ENCODE assay signal across 31 cellular contexts in the genomic region with DNA sequence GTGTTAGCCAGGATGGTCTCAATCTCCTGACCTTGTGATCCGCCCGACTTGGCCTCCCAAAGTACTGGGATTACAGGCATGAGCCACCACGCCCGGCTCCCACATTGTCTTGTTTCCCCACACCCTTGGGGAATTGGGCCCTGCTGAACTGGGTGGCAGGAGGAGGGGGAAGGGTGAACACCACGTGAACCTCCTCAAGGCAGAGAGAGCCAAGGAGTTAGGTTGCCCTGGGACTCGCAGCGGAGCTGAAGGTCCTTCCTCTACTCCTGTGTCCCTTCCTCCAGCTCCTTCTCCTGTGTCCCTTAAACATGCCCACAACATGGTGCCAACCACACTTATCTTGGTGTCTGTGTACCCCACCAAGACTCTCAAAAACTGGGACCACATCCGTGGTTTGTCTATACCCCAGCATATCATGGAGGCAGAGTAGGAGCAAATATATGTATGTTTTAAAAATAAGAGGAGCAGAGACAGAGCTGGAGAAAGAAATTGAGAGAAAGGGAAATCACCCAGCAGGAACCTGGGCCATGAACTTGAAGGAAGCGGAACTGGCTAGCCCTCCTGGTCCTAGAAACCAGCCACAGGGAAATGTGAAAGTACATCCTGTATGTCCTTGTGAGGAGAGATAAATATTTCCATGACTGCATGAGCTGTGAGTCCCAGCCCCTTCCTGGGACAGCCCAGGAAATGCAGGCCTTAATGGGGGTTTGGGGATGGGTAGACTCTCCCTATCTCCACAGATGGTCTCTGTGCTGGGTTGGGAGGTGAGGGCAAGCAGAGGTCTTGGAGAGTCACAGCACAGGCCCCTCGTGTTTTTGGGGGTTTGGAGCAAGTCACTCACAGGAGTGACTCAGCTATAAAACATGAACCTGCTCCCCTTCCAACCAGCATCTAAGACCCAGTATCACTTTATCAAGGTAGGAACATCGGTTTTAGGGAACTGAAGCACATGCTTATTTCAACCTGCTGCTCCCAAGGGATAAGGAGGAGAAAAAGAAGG. TPM values are rescaled to one million over a fixed set of nuclear protein-coding genes. Genes with fewer than 3 reads are reported as not detected.
A peak's percentile ranks its signal among the peaks of the same experiment; 100 is the strongest.
DNase-seq lines count a peak whose midpoint lies in the region; ATAC-seq, FAIRE-seq and TF ChIP-seq lines count a peak whose summit lies in the region.
"Had no signal": no experiment of that assay in that cellular context is flagged by ENCODE, and none has a peak within 500 bp of the region (broad histone marks: within the 10 kb centered on the region; RNA-seq: fewer than 3 reads in every experiment).

No MANE protein-coding gene starts in this region.

- TF ChIP-seq CTCF in Loucy (conservative IDR thresholded peaks at IDR 0.05; ENCODE audit: low read length) (no peak), K562 (IDR thresholded peaks at IDR 0.05 in 2 of 3, conservative IDR thresholded peaks at IDR 0.05 in 1 of 3; ENCODE audit: insufficient read depth in 2 of 3, low read depth in 1 of 3, low read length in 3 of 3) (no peak), parathyroid adenoma (IDR thresholded peaks at IDR 0.05) (no peak), colonic mucosa (IDR thresholded peaks at IDR 0.05) (no peak)

- CTCF ChIA-PET in K562 (lab: Yijun Ruan, JAX; ENCODE audit: low intra/inter-chr PET ratio) (no interaction called here), HEK293T (lab: Yijun Ruan, JAX) (interaction anchor here (0.9 to 1.3 kb wide), 2 partner anchors 22 to 62 kb away, joined by 4 read pairs; no protein-coding TSS in a partner anchor)

- H3K79me2 ChIP-seq in Loucy (ENCODE audit: insufficient read depth, low read length): no peaks in the 10 kb centered on the region
- no peaks in the 10 kb centered on the region for H3K79me2 ChIP-seq in K562 (ENCODE audit: control insufficient read depth, insufficient read depth, low read length)
- H3K79me2 ChIP-seq in parathyroid adenoma: no peaks in the 10 kb centered on the region

- H3K9me1 ChIP-seq in K562 (ENCODE audit: control insufficient read depth, insufficient read depth, low read length): peaks cover 3% of the 10 kb centered on the region

- H4K20me1 ChIP-seq in Loucy (ENCODE audit: insufficient read depth, low read length, poor library complexity, severe bottlenecking): no peaks in the 10 kb centered on the region
- no peaks in the 10 kb centered on the region for H4K20me1 ChIP-seq in K562 (replicated peaks; ENCODE audit: control insufficient read depth, insufficient read depth, low read length)
- H4K20me1 ChIP-seq: BLaER1 treated with 17β-estradiol and CSF1 and Interleukin-3, amounts not matched to agents 10 nM and 100 nM had no signal

- no TSS peak for BruUV-seq in K562 (replicated peaks; lab: Mats Ljungman, UMichigan)

- no peaks in the 10 kb centered on the region for H3K9me2 ChIP-seq in Loucy (replicated peaks; ENCODE audit: low read depth, low read length)

- H3K27ac ChIP-seq in K562 (ENCODE audit: extremely low read depth, low read depth, low read length): peak overlapping the region; percentile 78
- H3K27ac ChIP-seq in right cardiac atrium (ENCODE audit: low read length): peak overlapping the region; percentile 78
- peak overlapping the region; percentile 39 for H3K27ac ChIP-seq in parathyroid adenoma
- H3K27ac ChIP-seq in colonic mucosa: no peak overlapping the region
- H3K27ac ChIP-seq: BLaER1 treated with 17β-estradiol and CSF1 and Interleukin-3, amounts not matched to agents 10 nM and 100 nM; RWPE1; SK-N-MC; skin epidermis; tibial artery; WERI-Rb-1 had no signal

- H2AFZ ChIP-seq in Loucy (ENCODE audit: low read length) (0 out of 2 replicates have a peak overlapping the region, but pooled peaks have one; percentile 4), K562 (ENCODE audit: low read depth, low read length) (peak overlapping the region; percentile 95), parathyroid adenoma (no peak overlapping the region)

- no peaks in the 10 kb centered on the region for H3F3A ChIP-seq in Loucy (ENCODE audit: low read depth)

- TF ChIP-seq RAD21 in K562 (CRISPR knock-in tag; conservative IDR thresholded peaks at IDR 0.05 in 1 of 2, IDR thresholded peaks at IDR 0.05 in 1 of 2): no peak

- DNase-seq in K562 (ENCODE audit: extremely low read depth in 1 of 4, low spot score in 3 of 4) (peak; percentile 58 to 78 (median 66)), right cardiac atrium (no peak), HEK293T (ENCODE audit: extremely low spot score) (no peak), AML-193 (lab: John Stamatoyannopoulos, UW) (no peak), colonic mucosa (no peak)
- DNase-seq: activated CD4-positive, alpha-beta T cell treated with anti-CD3 and anti-CD28 coated beads, Interleukin-2, amount 10 ng/mL, durations not matched to agents 24 days and 14 days; activated gamma-delta T cell treated with Interleukin-2 at 50 U/mL for 16 hours; activated T-cell treated with anti-CD3 and anti-CD28 coated beads, Interleukin-2, amount 50 U/mL, for 4 hours; central memory CD4-positive, alpha-beta T cell; DMS79 treated with DMSO at 0.1 percent for 48 hours; head of caudate nucleus; left cardiac atrium; midbrain; naive thymus-derived CD4-positive, alpha-beta T cell; NCI-H446; NCI-H82; stimulated activated CD8-positive, alpha-beta memory T cell treated with anti-CD3 and anti-CD28 coated beads, Interleukin-4, amount 100 ng/mL, for 48 hours; stomach; tibial artery; WERI-Rb-1 had no signal

- WGBS in K562 (ENCODE audit: insufficient coverage, low coverage, missing lambda C conversion rate): 51% methylated on average over 11 of the region's 11 CpGs
- 63% methylated on average over 11 of the region's 11 CpGs for WGBS in right cardiac atrium

- TF ChIP-seq EP300 in K562 (IDR thresholded peaks at IDR 0.05; ENCODE audit: low read length): 0 out of 2 replicates have a peak, but pooled peaks have one; percentile 34

- no peak overlapping the region for H3K4me3 ChIP-seq in Loucy (ENCODE audit: low read length, poor library complexity, severe bottlenecking)
- no peak overlapping the region for H3K4me3 ChIP-seq in K562
- H3K4me3 ChIP-seq in right cardiac atrium (ENCODE audit: low read length): no peak overlapping the region
- H3K4me3 ChIP-seq in parathyroid adenoma (ENCODE audit: low read depth, low read length): no peak overlapping the region
- H3K4me3 ChIP-seq in colonic mucosa: no peak overlapping the region
- H3K4me3 ChIP-seq: BLaER1 treated with 17β-estradiol and CSF1 and Interleukin-3, amounts not matched to agents 10 nM and 100 nM; SK-N-MC; skin epidermis; stomach; tibial artery had no signal

- no peaks in the 10 kb centered on the region for H3K27me3 ChIP-seq in Loucy (ENCODE audit: insufficient read depth, low read length, poor library complexity, severe bottlenecking)
- H3K27me3 ChIP-seq in K562 (ENCODE audit: control insufficient read depth in 2 of 2, insufficient read depth in 2 of 2, low read length in 2 of 2): no peaks in the 10 kb centered on the region
- no peaks in the 10 kb centered on the region for H3K27me3 ChIP-seq in right cardiac atrium (ENCODE audit: control insufficient read depth, insufficient read depth)
- H3K27me3 ChIP-seq in parathyroid adenoma (ENCODE audit: control insufficient read depth, insufficient read depth, low read length): no peaks in the 10 kb centered on the region
- H3K27me3 ChIP-seq in colonic mucosa: no peaks in the 10 kb centered on the region

- in situ Hi-C loops in K562 (cut with MboI): no loop called here

- TF ChIP-seq POLR2A in K562 (conservative IDR thresholded peaks at IDR 0.05): peak; percentile 49; the same call in 1 of the 2 replicates

- H3K9me3 ChIP-seq in Loucy (ENCODE audit: insufficient read depth, low read depth, low read length) (no peaks in the 10 kb centered on the region), K562 (replicated peaks; ENCODE audit: control insufficient read depth, insufficient read depth, low read depth, low read length) (no peaks in the 10 kb centered on the region), right cardiac atrium (ENCODE audit: control insufficient read depth, low read length) (no peaks in the 10 kb centered on the region), parathyroid adenoma (ENCODE audit: control insufficient read depth, low read length) (no peaks in the 10 kb centered on the region), colonic mucosa (no peaks in the 10 kb centered on the region)
- H3K9me3 ChIP-seq: BLaER1 treated with 17β-estradiol and CSF1 and Interleukin-3, amounts not matched to agents 10 nM and 100 nM; stomach; tibial artery had no signal

- FAIRE-seq in K562 (lab: Jason Lieb, UNC): peak; percentile 72
- FAIRE-seq: astrocyte, GM18507 had no signal

- H3K4me2 ChIP-seq in Loucy (ENCODE audit: low read depth, low read length, poor library complexity, severe bottlenecking) (no peak overlapping the region), K562 (ENCODE audit: insufficient read depth, low read length) (peak overlapping the region; percentile 53), parathyroid adenoma (ENCODE audit: low read length) (no peak overlapping the region)

- H3K36me3 ChIP-seq in Loucy (ENCODE audit: insufficient read depth, low read length) (no peaks in the 10 kb centered on the region), K562 (ENCODE audit: control insufficient read depth, insufficient read depth, low read length) (no peaks in the 10 kb centered on the region), parathyroid adenoma (ENCODE audit: control insufficient read depth, insufficient read depth, low read length) (no peaks in the 10 kb centered on the region), colonic mucosa (no peaks in the 10 kb centered on the region)
- H3K36me3 ChIP-seq: BLaER1 treated with 17β-estradiol and CSF1 and Interleukin-3, amounts not matched to agents 10 nM and 100 nM; stomach; tibial artery; WERI-Rb-1 had no signal

- H3K4me1 ChIP-seq in Loucy (ENCODE audit: insufficient read depth, low read length, poor library complexity, severe bottlenecking): no peaks in the 10 kb centered on the region
- peaks cover 45 to 65% of the 10 kb centered on the region in 2 experiments for H3K4me1 ChIP-seq in K562 (replicated peaks in 1 of 2; ENCODE audit: control insufficient read depth in 2 of 2, insufficient read depth in 2 of 2, low read length in 2 of 2)
- no peaks in the 10 kb centered on the region for H3K4me1 ChIP-seq in right cardiac atrium (ENCODE audit: control insufficient read depth, insufficient read depth, low read length)
- no peaks in the 10 kb centered on the region for H3K4me1 ChIP-seq in parathyroid adenoma
- no peaks in the 10 kb centered on the region for H3K4me1 ChIP-seq in colonic mucosa
- H3K4me1 ChIP-seq: stomach, tibial artery had no signal

- intact Hi-C loops in K562 (cut with micrococcal nuclease) (no loop called here), right cardiac atrium (cut with DNase I) (no loop called here), colonic mucosa (cut with DNase I) (no loop called here)

- H3K9ac ChIP-seq in Loucy (ENCODE audit: low read depth, low read length, poor library complexity, severe bottlenecking): no peak overlapping the region
- peak overlapping the region; percentile 46 to 65; a peak in 3 of 4 replicates for H3K9ac ChIP-seq in K562 (ENCODE audit: insufficient read depth in 1 of 2, low read depth in 2 of 2, low read length in 2 of 2)
- H3K9ac ChIP-seq in parathyroid adenoma: no peak overlapping the region
- H3K9ac ChIP-seq in colonic mucosa (ENCODE audit: low read depth in 2 of 2, low read length in 2 of 2): no peak overlapping the region
- H3K9ac ChIP-seq: BLaER1 treated with 17β-estradiol and CSF1 and Interleukin-3, amounts not matched to agents 10 nM and 100 nM had no signal

- POLR2A ChIA-PET in K562 (lab: Yijun Ruan, JAX): interaction anchor here (0.6 to 2.2 kb wide), 7 partner anchors 11 to 62 kb away, joined by 3 to 14 read pairs (median 4); no protein-coding TSS in a partner anchor
- POLR2A ChIA-PET in HEK293T (lab: Yijun Ruan, JAX): no interaction called here

- ATAC-seq in K562 (peak; percentile 40), right cardiac atrium (peak; percentile 68 to 96)
- ATAC-seq: activated T-cell treated with anti-CD3 and anti-CD28 coated beads, Interleukin-2, amount 50 U/mL, for 4 hours; HCT116; naive thymus-derived CD4-positive, alpha-beta T cell had no signal

RNA-seq across cellular contexts. Expression of a gene that starts 9.4 kb away (rescaled TPM):
- 80.8 and 102 TPM in 2 replicates for total RNA-seq in K562 (2011; cell fraction: chromatin; rRNA removed; ENCODE audit: low replicate concordance)
- total RNA-seq in K562 (2011; cell fraction: nucleolus; rRNA removed): 96.7 and 104 TPM in 2 replicates
- total RNA-seq in K562 (2011; cell fraction: nucleoplasm; rRNA removed): 105 and 124 TPM in 2 replicates
- total RNA-seq in K562 (2014; rRNA removed) (59.7 and 103 TPM in 2 replicates), K562 (2014; rRNA removed; fragmentation: Illumina TruSeq; extraction: Trizol) (67.6 and 79.8 TPM in 2 replicates), K562 (2015; rRNA removed; fragmentation: Illumina TruSeq; extraction: Trizol) (63.5 and 68.1 TPM in 2 replicates), K562 (2021) (76.5 and 81.3 TPM in 2 replicates), right cardiac atrium (1 to 10 TPM; 3.6 to 3.9 (median 3.9) TPM), colonic mucosa (1 to 10 TPM in 1 of 2 donors, under 1 TPM in 1; 0.90 to 1.2 TPM)
- polyA plus RNA-seq in K562 (2011; rRNA removed) (51.1 and 53.3 TPM in 2 replicates), K562 (2014; fragmentation: Illumina TruSeq; extraction: Trizol) (72.3 and 106 TPM in 2 replicates), K562 (2014; fragmentation: Nextera tagmentation; extraction: Ambion mirVana) (10 to 100 TPM; 18.5 to 22.9 TPM), K562 (2014; rRNA removed) (42.7 and 49.5 TPM in 2 replicates), right cardiac atrium (3.3 TPM)
- polyA plus RNA-seq in K562 (2011; cell fraction: cytosol; rRNA removed): 34.3 and 44.4 TPM in 2 replicates
- 78.7 and 92.4 TPM in 2 replicates for polyA plus RNA-seq in K562 (2011; cell fraction: nucleus; rRNA removed)
- 53.0 and 55.6 TPM in 2 replicates for polyA plus RNA-seq in K562 (2012)
- 55.7 and 60.3 TPM in 2 replicates for polyA minus RNA-seq in K562 (2011; rRNA and poly(A)+ RNA removed)
- 37.3 and 64.4 TPM in 2 replicates for polyA minus RNA-seq in K562 (2011; cell fraction: cytosol; rRNA and poly(A)+ RNA removed)
- 55.6 and 91.2 TPM in 2 replicates for polyA minus RNA-seq in K562 (2011; cell fraction: nucleus; rRNA and poly(A)+ RNA removed)
- total RNA-seq: activated CD4-positive, alpha-beta T cell treated with anti-CD3 and anti-CD28 coated beads, Interleukin-2, amount 10 ng/mL, durations not matched to agents 24 days and 14 days; LHCN-M2 had no signal
- polyA plus RNA-seq: AG04450; naive thymus-derived CD4-positive, alpha-beta T cell had no signal

RNA-seq across cellular contexts. Expression of a gene that starts 51.6 kb away (rescaled TPM):
- 0.74 and 1.0 TPM in 2 replicates for total RNA-seq in K562 (2011; cell fraction: chromatin; rRNA removed; ENCODE audit: low replicate concordance)
- 0.92 and 1.2 TPM in 2 replicates for total RNA-seq in K562 (2011; cell fraction: nucleolus; rRNA removed)
- total RNA-seq in K562 (2011; cell fraction: nucleoplasm; rRNA removed): 1.1 and 1.2 TPM in 2 replicates
- total RNA-seq in K562 (2014; rRNA removed) (0.33 and 0.59 TPM in 2 replicates), K562 (2014; rRNA removed; fragmentation: Illumina TruSeq; extraction: Trizol) (not detected in 2 replicates), K562 (2015; rRNA removed; fragmentation: Illumina TruSeq; extraction: Trizol) (not detected in 2 replicates), K562 (2021) (0.33 and 0.49 TPM in 2 replicates), right cardiac atrium (under 1 TPM in 1 of 4 donors, not detected in 3; 0.48 TPM), colonic mucosa (10 to 100 TPM; 40.6 to 85.2 TPM)
- polyA plus RNA-seq in K562 (2011; rRNA removed) (0.17 and 0.64 TPM in 2 replicates), K562 (2014; fragmentation: Illumina TruSeq; extraction: Trizol) (0.32 and 0.68 TPM in 2 replicates), K562 (2014; fragmentation: Nextera tagmentation; extraction: Ambion mirVana) (under 1 TPM; 0.45 to 0.55 TPM), K562 (2014; rRNA removed) (0.32 and 0.53 TPM in 2 replicates), right cardiac atrium (0.23 TPM)
- polyA plus RNA-seq in K562 (2011; cell fraction: cytosol; rRNA removed): 0.68 and 1.0 TPM in 2 replicates
- 0.73 and 1.3 TPM in 2 replicates for polyA plus RNA-seq in K562 (2011; cell fraction: nucleus; rRNA removed)
- polyA plus RNA-seq in K562 (2012): 0.48 and 0.66 TPM in 2 replicates
- polyA minus RNA-seq in K562 (2011; rRNA and poly(A)+ RNA removed): not detected in 2 replicates
- polyA minus RNA-seq in K562 (2011; cell fraction: cytosol; rRNA and poly(A)+ RNA removed): not detected in 2 replicates
- not detected in 2 replicates for polyA minus RNA-seq in K562 (2011; cell fraction: nucleus; rRNA and poly(A)+ RNA removed)
- total RNA-seq: activated CD4-positive, alpha-beta T cell treated with anti-CD3 and anti-CD28 coated beads, Interleukin-2, amount 10 ng/mL, durations not matched to agents 24 days and 14 days; activated T-cell treated with anti-CD3 and anti-CD28 coated beads, Interleukin-2, amount 50 U/mL, for 4 hours; LHCN-M2; naive thymus-derived CD4-positive, alpha-beta T cell had no signal
- polyA plus RNA-seq: AG04450; naive thymus-derived CD4-positive, alpha-beta T cell had no signal

Comparison
In these comparisons a context has a peak if more than half of its experiments do, and no peak if none do; other contexts are left out.
1. H3K9ac ChIP-seq: peak in K562 (2 of 2); none in Loucy (single experiment), parathyroid adenoma (single experiment) and colonic mucosa (0 of 2).
2. DNase-seq: peak in K562 (4 of 4); none in right cardiac atrium (0 of 3), HEK293T (single experiment), AML-193 (0 of 2) and colonic mucosa (single experiment).
3. RNA of a gene that starts 9.4 kb away (total RNA-seq): 59.7 to 124 TPM in K562; 3.6 to 3.9 TPM in right cardiac atrium and 0.90 to 1.2 TPM in colonic mucosa; every median in the first group is over 10 times any median in the second.
4. RNA of a gene that starts 51.6 kb away (total RNA-seq): 40.6 to 85.2 TPM in colonic mucosa; 0.33 to 1.2 TPM in K562 and 0.48 TPM in right cardiac atrium; every median in the first group is over 10 times any median in the second.